ENCODE assay signal across 28 cellular contexts in genomic region chr10:132476146-132477065, GRCh38.
DNase-seq lines count a peak whose midpoint lies in the region; ATAC-seq and TF ChIP-seq lines count a peak whose summit lies in the region.
"Had no signal": no experiment of that assay in that cellular context is flagged by ENCODE, and none has a peak within 500 bp of the region (broad histone marks: within the 10 kb centered on the region; RNA-seq: fewer than 3 reads in every experiment).

No MANE protein-coding gene starts in this region.

- no peak overlapping the region for H3K4me2 ChIP-seq in mesendoderm (ENCODE audit: low read length)

- CTCF ChIA-PET in WTC11 (lab: Charles Lee) (interaction anchor here (1.0 to 2.6 kb wide), 13 partner anchors 9 to 178 kb away, joined by 3 to 14 read pairs (median 4); no protein-coding TSS in a partner anchor), GM10248 (lab: Yijun Ruan, JAX) (interaction anchor here (0.9 to 1.6 kb wide), 4 partner anchors 13 to 164 kb away, joined by 3 to 4 read pairs (median 4); no protein-coding TSS in a partner anchor), A673 (lab: Charles Lee) (no interaction called here)

- H3K23ac ChIP-seq in mesendoderm (ENCODE audit: low read length): no peak overlapping the region

- H3K36me3 Mint-ChIP-seq in WTC11: no peaks in the 10 kb centered on the region
- H3K36me3 Mint-ChIP-seq: activated naive CD4-positive, alpha-beta T cell treated with anti-CD3 and anti-CD28 coated beads, Interleukin-2, amount 10 ng/mL, durations not matched to agents 7 days and 5 days; CD4-positive, alpha-beta memory T cell; stimulated activated memory B cell treated with anti-CD40 and anti-IgM and Interleukin-4, amounts not matched to agents 10 μg/mL and 1 μg/mL and 100 μg/mL, for 72 hours had no signal

- intact Hi-C loops in Right ventricle myocardium inferior (cut with DNase I) (no loop called here), left cardiac atrium (cut with DNase I) (no loop called here), upper lobe of right lung (cut with DNase I) (no loop called here), A673 (cut with micrococcal nuclease; ENCODE audit: unreplicated experiment) (no loop called here)

- no peak overlapping the region for H4K5ac ChIP-seq in mesendoderm (ENCODE audit: low read length)

- H3K27me3 ChIP-seq in mesendoderm (ENCODE audit: insufficient read depth, low read length, poor library complexity) (no peaks in the 10 kb centered on the region), upper lobe of right lung (no peaks in the 10 kb centered on the region), A673 (replicated peaks; ENCODE audit: insufficient read depth, low read depth, low read length, poor library complexity) (no peaks in the 10 kb centered on the region), foreskin keratinocyte (no peaks in the 10 kb centered on the region)
- H3K27me3 ChIP-seq: gastrocnemius medialis, neutrophil had no signal

- no peaks in the 10 kb centered on the region for H3K79me2 ChIP-seq in mesendoderm (ENCODE audit: control insufficient read depth, insufficient read depth, low read length)

- no peak overlapping the region for H2BK120ac ChIP-seq in mesendoderm (ENCODE audit: low read depth, low read length)

- no peak overlapping the region for H3K4ac ChIP-seq in mesendoderm (ENCODE audit: low read depth, low read length)

- no peak overlapping the region for H3K18ac ChIP-seq in mesendoderm (ENCODE audit: low read length)

- WGBS in mesendoderm (ENCODE audit: extremely low coverage, insufficient coverage, low lambda C conversion rate): no CpG with 5 or more reads among the region's 16 CpGs

- H2AK5ac ChIP-seq in mesendoderm (ENCODE audit: low read length): no peak overlapping the region

- TF ChIP-seq CTCF in WTC11 (IDR thresholded peaks at IDR 0.05) (no peak), upper lobe of right lung (IDR thresholded peaks at IDR 0.05) (no peak), GM10248 (IDR thresholded peaks at IDR 0.05; ENCODE audit: control extremely low read depth, extremely low read depth, low read depth, missing control alignments) (no peak), A673 (conservative IDR thresholded peaks at IDR 0.05; ENCODE audit: low read depth, low read length) (no peak), foreskin keratinocyte (conservative IDR thresholded peaks at IDR 0.05) (no peak)

- H3K27ac ChIP-seq in mesendoderm (ENCODE audit: low read depth, low read length) (no peak overlapping the region), upper lobe of right lung (no peak overlapping the region), A673 (ENCODE audit: low read depth, low read length, poor library complexity, severe bottlenecking) (no peak overlapping the region), foreskin keratinocyte (no peak overlapping the region)
- H3K27ac ChIP-seq: dorsolateral prefrontal cortex, gastrocnemius medialis, neutrophil, prostate gland, SK-N-MC had no signal

- no peak overlapping the region for H4K8ac ChIP-seq in mesendoderm (ENCODE audit: low read depth, low read length)

- H2BK5ac ChIP-seq in mesendoderm (ENCODE audit: low read length): no peak overlapping the region

- no peaks in the 10 kb centered on the region; the same call in 1 of the 2 replicates for H3K27me3 Mint-ChIP-seq in WTC11 (ENCODE audit: low read depth)

- H2BK15ac ChIP-seq in mesendoderm (replicated peaks; ENCODE audit: low read depth): no peak overlapping the region

- H3K4me3 Mint-ChIP-seq in WTC11: no peak overlapping the region
- H3K4me3 Mint-ChIP-seq: activated CD4-positive, alpha-beta memory T cell treated with anti-CD3 and anti-CD28 coated beads, Interleukin-2, amount 10 ng/mL, durations not matched to agents 7 days and 5 days; activated naive CD4-positive, alpha-beta T cell treated with anti-CD3 and anti-CD28 coated beads, Interleukin-2, amount 10 ng/mL, durations not matched to agents 7 days and 5 days; brain; CD4-positive, alpha-beta memory T cell; memory B cell; stimulated activated memory B cell treated with anti-CD40 and anti-IgM and Interleukin-4, amounts not matched to agents 10 μg/mL and 1 μg/mL and 100 μg/mL, for 72 hours; T-helper 1 cell treated with Interleukin-12 subunit alpha and Interleukin-12 subunit beta and Interleukin-4 antibody, amounts not matched to agents 30 μg/mL and 1 μg/mL, for 36 hours had no signal

- H3K4me1 ChIP-seq in mesendoderm (ENCODE audit: control insufficient read depth, low read depth, low read length): no peaks in the 10 kb centered on the region
- peaks cover 6% of the 10 kb centered on the region for H3K4me1 ChIP-seq in upper lobe of right lung
- no peaks in the 10 kb centered on the region for H3K4me1 ChIP-seq in A673 (ENCODE audit: insufficient read depth, low read length, poor library complexity, severe bottlenecking)
- H3K4me1 ChIP-seq in foreskin keratinocyte: no peaks in the 10 kb centered on the region
- H3K4me1 ChIP-seq: prostate gland had no signal

- peaks cover 6% of the 10 kb centered on the region for H3K9me3 Mint-ChIP-seq in WTC11
- H3K9me3 Mint-ChIP-seq: activated CD4-positive, alpha-beta memory T cell treated with anti-CD3 and anti-CD28 coated beads, Interleukin-2, amount 10 ng/mL, durations not matched to agents 7 days and 5 days; activated naive CD4-positive, alpha-beta T cell treated with anti-CD3 and anti-CD28 coated beads, Interleukin-2, amount 10 ng/mL, durations not matched to agents 7 days and 5 days; stimulated activated memory B cell treated with anti-CD40 and anti-IgM and Interleukin-4, amounts not matched to agents 10 μg/mL and 1 μg/mL and 100 μg/mL, for 72 hours; T-helper 1 cell treated with Interleukin-12 subunit alpha and Interleukin-12 subunit beta and Interleukin-4 antibody, amounts not matched to agents 30 μg/mL and 1 μg/mL, for 36 hours had no signal

- no peaks in the 10 kb centered on the region for H3K36me3 ChIP-seq in mesendoderm (ENCODE audit: control insufficient read depth, insufficient read depth, low read length)
- H3K36me3 ChIP-seq in upper lobe of right lung: no peaks in the 10 kb centered on the region
- no peaks in the 10 kb centered on the region for H3K36me3 ChIP-seq in A673 (ENCODE audit: insufficient read depth, low read length, poor library complexity, severe bottlenecking)
- H3K36me3 ChIP-seq: gastrocnemius medialis, neutrophil, prostate gland had no signal

- H3K56ac ChIP-seq in mesendoderm (ENCODE audit: low read length): peak overlapping the region; percentile 25

- H3K27ac Mint-ChIP-seq in WTC11: no peak overlapping the region
- H3K27ac Mint-ChIP-seq: activated CD4-positive, alpha-beta memory T cell treated with anti-CD3 and anti-CD28 coated beads, Interleukin-2, amount 10 ng/mL, durations not matched to agents 7 days and 5 days; activated naive CD4-positive, alpha-beta T cell treated with anti-CD3 and anti-CD28 coated beads, Interleukin-2, amount 10 ng/mL, durations not matched to agents 7 days and 5 days; CD4-positive, alpha-beta memory T cell; memory B cell; stimulated activated memory B cell treated with anti-CD40 and anti-IgM and Interleukin-4, amounts not matched to agents 10 μg/mL and 1 μg/mL and 100 μg/mL, for 72 hours; T-helper 1 cell treated with Interleukin-12 subunit alpha and Interleukin-12 subunit beta and Interleukin-4 antibody, amounts not matched to agents 30 μg/mL and 1 μg/mL, for 36 hours had no signal

- no peaks in the 10 kb centered on the region for H3K79me1 ChIP-seq in mesendoderm (ENCODE audit: low read length)

- H3K9me3 ChIP-seq in upper lobe of right lung (no peaks in the 10 kb centered on the region), A673 (ENCODE audit: low read depth, low read length, poor library complexity, severe bottlenecking) (no peaks in the 10 kb centered on the region)
- H3K9me3 ChIP-seq: gastrocnemius medialis, neutrophil, prostate gland had no signal

- peaks cover 5% of the 10 kb centered on the region for H3K4me1 Mint-ChIP-seq in WTC11
- H3K4me1 Mint-ChIP-seq: activated CD4-positive, alpha-beta memory T cell treated with anti-CD3 and anti-CD28 coated beads, Interleukin-2, amount 10 ng/mL, durations not matched to agents 7 days and 5 days; activated naive CD4-positive, alpha-beta T cell treated with anti-CD3 and anti-CD28 coated beads, Interleukin-2, amount 10 ng/mL, durations not matched to agents 7 days and 5 days; CD4-positive, alpha-beta memory T cell; memory B cell; stimulated activated memory B cell treated with anti-CD40 and anti-IgM and Interleukin-4, amounts not matched to agents 10 μg/mL and 1 μg/mL and 100 μg/mL, for 72 hours had no signal

- DNase-seq in Right ventricle myocardium inferior (ENCODE audit: missing footprints) (peak; percentile 40), left cardiac atrium (no peak), WTC11 (ENCODE audit: low spot score) (peak; percentile 11), mesendoderm (no peak), upper lobe of right lung (peak; percentile 35), GM10248 (ENCODE audit: extremely low spot score) (no peak), A673 (ENCODE audit: low spot score) (no peak), foreskin keratinocyte (no peak)
- DNase-seq: activated CD4-positive, alpha-beta memory T cell treated with anti-CD3 and anti-CD28 coated beads, Interleukin-2, amount 10 ng/mL, durations not matched to agents 7 days and 5 days; activated CD4-positive, CD25-positive, alpha-beta regulatory T cell treated with anti-CD3 and anti-CD28 coated beads, Interleukin-2, amount 50 U/mL, for 72 hours; activated naive CD4-positive, alpha-beta T cell treated with anti-CD3 and anti-CD28 coated beads, Interleukin-2, amount 10 ng/mL, durations not matched to agents 7 days and 5 days; AML-193; CD4-positive, alpha-beta memory T cell; cerebellar nuclear complex; gastrocnemius medialis; IMR-90; kidney glomerular epithelial cell; MV-4-11; NCI-H1436 treated with DMSO at 0.1 percent for 48 hours; NCI-H446 had no signal

- no peak overlapping the region for H3K9ac ChIP-seq in mesendoderm (ENCODE audit: low read length)

- H3K4me3 ChIP-seq in mesendoderm (ENCODE audit: low read length) (no peak overlapping the region), upper lobe of right lung (no peak overlapping the region), A673 (ENCODE audit: low read depth, low read length, poor library complexity, severe bottlenecking) (no peak overlapping the region)
- H3K4me3 ChIP-seq: dorsolateral prefrontal cortex, gastrocnemius medialis, prostate gland, SK-N-MC had no signal

- POLR2A ChIA-PET in WTC11 (lab: Charles Lee): interaction anchor here (1.1 kb wide), 1 partner anchor 13 kb away, joined by 3 read pairs; no protein-coding TSS in a partner anchor
- POLR2A ChIA-PET in GM10248 (lab: Yijun Ruan, JAX): no interaction called here
- POLR2A ChIA-PET in A673 (lab: Charles Lee; ENCODE audit: low non-redundant PET): no interaction called here

- ATAC-seq in Right ventricle myocardium inferior (no peak), left cardiac atrium (no peak), WTC11 (no peak), upper lobe of right lung (no peak), foreskin keratinocyte (no peak)
- ATAC-seq: gastrocnemius medialis; stimulated activated memory B cell treated with anti-CD40 and anti-IgM and Interleukin-4, amounts not matched to agents 10 μg/mL and 1 μg/mL and 100 μg/mL, for 72 hours had no signal

- BruUV-seq in A673 (replicated peaks; lab: Mats Ljungman, UMichigan): no TSS peak

Comparison
In these comparisons a context has a peak if more than half of its experiments do, and no peak if none do; other contexts are left out.
1. DNase-seq: peak in Right ventricle myocardium inferior (single experiment), WTC11 (single experiment) and upper lobe of right lung (single experiment); none in left cardiac atrium (single experiment), mesendoderm (single experiment), GM10248 (single experiment), A673 (single experiment) and foreskin keratinocyte (0 of 2).